In the genomic region with DNA sequence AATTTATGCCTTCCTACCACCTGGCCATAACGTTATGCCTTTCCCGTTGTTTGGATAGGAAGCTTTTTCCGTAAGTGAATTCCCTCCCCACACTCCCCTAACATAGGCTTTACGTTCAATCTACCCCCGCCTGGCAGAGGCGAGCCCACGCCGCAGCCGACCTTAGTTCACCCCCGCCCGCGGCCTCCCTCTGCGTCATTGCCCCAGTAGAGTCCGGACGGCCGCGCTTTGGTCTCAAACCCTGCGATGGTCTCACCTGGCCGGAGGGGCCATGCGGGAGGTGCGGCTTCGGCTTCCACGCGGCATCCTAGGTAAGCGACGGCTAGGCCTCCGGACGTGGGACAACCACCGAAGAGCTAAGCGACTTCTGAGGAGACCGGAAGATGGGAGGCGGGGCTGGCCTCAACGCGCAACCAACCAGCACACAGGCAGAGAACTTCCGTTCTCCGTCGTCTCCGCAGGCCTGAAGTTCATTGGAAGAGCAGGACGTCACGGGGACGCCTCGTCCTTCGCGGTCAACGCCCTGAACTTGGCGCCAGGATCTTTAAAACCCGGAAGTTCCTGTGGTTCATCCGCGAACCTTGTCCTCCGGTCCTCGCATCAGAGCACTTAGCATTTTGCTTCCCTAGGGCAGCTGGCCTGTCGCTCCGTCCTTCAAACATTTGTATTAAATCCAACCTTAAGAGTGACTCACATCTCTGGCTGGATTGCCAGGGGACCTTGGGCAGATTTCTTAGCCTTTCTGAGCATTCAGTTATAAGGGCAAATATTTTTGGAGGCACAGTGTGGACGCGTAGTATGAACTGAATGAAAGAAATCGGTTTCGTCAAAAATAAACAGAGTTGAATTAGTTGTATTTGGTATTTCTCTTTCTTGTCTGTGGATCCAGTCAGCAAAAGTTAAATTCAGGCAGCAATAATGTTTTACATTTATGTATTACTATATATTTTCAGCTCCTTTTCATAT, we compare ENCODE assay signal across 1 cellular context.
TF ChIP-seq lines count a peak whose summit lies in the region.

Gene CHCHD2 (minus strand): TSS at position 369 of the 966 bp plus-strand sequence. CDS start 63 bp downstream, at position 306.

TF ChIP-seq in HepG2, 621 proteins besides CTCF, POLR2A, EP300 and RAD21 (continued from another document and continues in another):
- TF ChIP-seq ZFP91 (CRISPR knock-in tag; IDR thresholded peaks at IDR 0.05; ENCODE audit: borderline replicate concordance) (peak; percentile 85), CENPT (CRISPR knock-in tag; IDR thresholded peaks at IDR 0.05; ENCODE audit: low read depth) (no peak), ZBTB25 (CRISPR knock-in tag; IDR thresholded peaks at IDR 0.05) (peak; percentile 67; the same call in 1 of the 2 replicates), ARID2 (CRISPR knock-in tag; IDR thresholded peaks at IDR 0.05; ENCODE audit: borderline replicate concordance) (no peak), ARID4A (CRISPR knock-in tag; IDR thresholded peaks at IDR 0.05; ENCODE audit: borderline replicate concordance) (peak; percentile 91; the same call in 1 of the 2 replicates), ZNF180 (CRISPR knock-in tag; IDR thresholded peaks at IDR 0.05; ENCODE audit: borderline replicate concordance, low read depth) (no peak), JUNB (CRISPR knock-in tag; IDR thresholded peaks at IDR 0.05; ENCODE audit: borderline replicate concordance) (peak; percentile 33), SKI (IDR thresholded peaks at IDR 0.05; ENCODE audit: partially characterized antibody) (no peak), RERE (CRISPR knock-in tag; IDR thresholded peaks at IDR 0.05; ENCODE audit: low read depth) (no peak), TP53 (CRISPR knock-in tag; conservative IDR thresholded peaks at IDR 0.05) (no peak), FOXO4 (CRISPR knock-in tag; conservative IDR thresholded peaks at IDR 0.05) (0 out of 2 replicates have a peak, but pooled peaks have one; percentile 47), MTA3 (CRISPR knock-in tag; IDR thresholded peaks at IDR 0.05) (no peak), ATAD3A (CRISPR knock-in tag; IDR thresholded peaks at IDR 0.05) (no peak), ZNF101 (CRISPR knock-in tag; IDR thresholded peaks at IDR 0.05; ENCODE audit: borderline replicate concordance, low read depth) (no peak), ZFY (CRISPR knock-in tag; IDR thresholded peaks at IDR 0.05) (peak; percentile 95), KMT2B (CRISPR knock-in tag; IDR thresholded peaks at IDR 0.05) (peak; percentile 81), TCF7 (IDR thresholded peaks at IDR 0.05; ENCODE audit: low read depth) (no peak), ZNF598 (CRISPR knock-in tag; IDR thresholded peaks at IDR 0.05; ENCODE audit: borderline replicate concordance) (peak; percentile 63; the same call in 1 of the 2 replicates), TMF1 (CRISPR knock-in tag; IDR thresholded peaks at IDR 0.05; ENCODE audit: low read depth) (no peak), CC2D1A (CRISPR knock-in tag; IDR thresholded peaks at IDR 0.05) (0 out of 2 replicates have a peak, but pooled peaks have one; percentile 34), CREB1 (IDR thresholded peaks at IDR 0.05) (peak; percentile 91), CREB1 (CRISPR knock-in tag; IDR thresholded peaks at IDR 0.05) (peak; percentile 91), MXD1 (CRISPR knock-in tag; IDR thresholded peaks at IDR 0.05) (peak; percentile 82; the same call in 1 of the 2 replicates), ESRRA (CRISPR knock-in tag; IDR thresholded peaks at IDR 0.05; ENCODE audit: low read depth) (0 out of 2 replicates have a peak, but pooled peaks have one; percentile 55), SATB2 (CRISPR knock-in tag; IDR thresholded peaks at IDR 0.05) (no peak), ZNF576 (CRISPR knock-in tag; IDR thresholded peaks at IDR 0.05) (no peak), NFATC3 (CRISPR knock-in tag; IDR thresholded peaks at IDR 0.05) (no peak), HIVEP1 (CRISPR knock-in tag; IDR thresholded peaks at IDR 0.05) (peak; percentile 74; the same call in 1 of the 2 replicates), ZNF878 (CRISPR knock-in tag; IDR thresholded peaks at IDR 0.05) (peak; percentile 96)
- TF ChIP-seq, protein P1, sequence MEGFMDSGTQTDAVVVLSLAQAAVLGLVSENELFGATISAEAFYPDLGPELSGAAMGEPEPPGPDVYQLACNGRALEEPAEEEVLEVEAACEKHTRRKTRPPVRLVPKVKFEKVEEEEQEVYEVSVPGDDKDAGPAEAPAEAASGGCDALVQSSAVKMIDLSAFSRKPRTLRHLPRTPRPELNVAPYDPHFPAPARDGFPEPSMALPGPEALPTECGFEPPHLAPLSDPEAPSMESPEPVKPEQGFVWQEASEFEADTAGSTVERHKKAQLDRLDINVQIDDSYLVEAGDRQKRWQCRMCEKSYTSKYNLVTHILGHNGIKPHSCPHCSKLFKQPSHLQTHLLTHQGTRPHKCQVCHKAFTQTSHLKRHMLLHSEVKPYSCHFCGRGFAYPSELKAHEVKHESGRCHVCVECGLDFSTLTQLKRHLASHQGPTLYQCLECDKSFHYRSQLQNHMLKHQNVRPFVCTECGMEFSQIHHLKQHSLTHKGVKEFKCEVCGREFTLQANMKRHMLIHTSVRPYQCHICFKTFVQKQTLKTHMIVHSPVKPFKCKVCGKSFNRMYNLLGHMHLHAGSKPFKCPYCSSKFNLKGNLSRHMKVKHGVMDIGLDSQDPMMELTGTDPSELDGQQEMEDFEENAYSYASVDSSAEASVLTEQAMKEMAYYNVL (CRISPR knock-in tag; IDR thresholded peaks at IDR 0.05; ENCODE audit: borderline replicate concordance): no peak
- TF ChIP-seq, protein P2, sequence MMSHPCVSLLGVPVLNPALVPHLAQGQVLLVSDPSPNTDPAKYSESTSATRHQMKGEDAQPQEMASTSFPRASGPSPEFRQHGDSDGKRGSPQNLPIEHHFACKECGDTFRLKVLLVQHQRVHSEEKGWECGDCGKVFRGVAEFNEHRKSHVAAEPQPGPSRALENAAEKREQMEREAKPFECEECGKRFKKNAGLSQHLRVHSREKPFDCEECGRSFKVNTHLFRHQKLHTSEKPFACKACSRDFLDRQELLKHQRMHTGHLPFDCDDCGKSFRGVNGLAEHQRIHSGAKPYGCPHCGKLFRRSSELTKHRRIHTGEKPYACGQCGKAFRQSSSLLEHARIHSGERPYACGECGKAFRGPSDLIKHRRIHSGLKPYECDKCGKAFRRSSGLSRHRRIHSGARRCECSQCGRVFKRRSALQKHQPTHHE (CRISPR knock-in tag; IDR thresholded peaks at IDR 0.05; ENCODE audit: borderline replicate concordance): no peak
